In the genomic region with DNA sequence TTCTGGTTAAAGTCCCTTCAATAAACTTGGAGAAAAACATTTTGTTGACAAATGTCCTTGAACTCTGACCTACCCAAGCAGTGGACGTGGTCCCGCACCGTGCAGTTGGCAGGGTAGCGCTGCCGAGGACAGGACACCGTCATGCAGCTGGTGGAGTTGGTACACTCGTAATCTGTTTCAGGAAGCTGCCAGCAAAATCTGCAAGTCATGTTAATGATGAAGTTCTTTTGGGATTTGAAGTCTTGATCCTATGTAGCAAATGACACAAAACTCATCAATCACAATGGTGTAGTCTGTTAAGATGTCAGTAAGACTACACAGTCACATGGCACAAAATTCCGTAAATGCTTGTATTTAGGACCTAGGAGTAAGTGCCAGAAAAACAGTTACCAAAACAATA, we compare ENCODE assay signal across 1 cellular context.
TF ChIP-seq lines count a peak whose summit lies in the region.

No MANE protein-coding gene starts in this region.

TF ChIP-seq in K562, 482 proteins besides CTCF, POLR2A, EP300 and RAD21 (continued from another document and continues in another):
- TF ChIP-seq, protein P1, sequence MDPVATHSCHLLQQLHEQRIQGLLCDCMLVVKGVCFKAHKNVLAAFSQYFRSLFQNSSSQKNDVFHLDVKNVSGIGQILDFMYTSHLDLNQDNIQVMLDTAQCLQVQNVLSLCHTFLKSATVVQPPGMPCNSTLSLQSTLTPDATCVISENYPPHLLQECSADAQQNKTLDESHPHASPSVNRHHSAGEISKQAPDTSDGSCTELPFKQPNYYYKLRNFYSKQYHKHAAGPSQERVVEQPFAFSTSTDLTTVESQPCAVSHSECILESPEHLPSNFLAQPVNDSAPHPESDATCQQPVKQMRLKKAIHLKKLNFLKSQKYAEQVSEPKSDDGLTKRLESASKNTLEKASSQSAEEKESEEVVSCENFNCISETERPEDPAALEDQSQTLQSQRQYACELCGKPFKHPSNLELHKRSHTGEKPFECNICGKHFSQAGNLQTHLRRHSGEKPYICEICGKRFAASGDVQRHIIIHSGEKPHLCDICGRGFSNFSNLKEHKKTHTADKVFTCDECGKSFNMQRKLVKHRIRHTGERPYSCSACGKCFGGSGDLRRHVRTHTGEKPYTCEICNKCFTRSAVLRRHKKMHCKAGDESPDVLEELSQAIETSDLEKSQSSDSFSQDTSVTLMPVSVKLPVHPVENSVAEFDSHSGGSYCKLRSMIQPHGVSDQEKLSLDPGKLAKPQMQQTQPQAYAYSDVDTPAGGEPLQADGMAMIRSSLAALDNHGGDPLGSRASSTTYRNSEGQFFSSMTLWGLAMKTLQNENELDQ (CRISPR knock-in tag; IDR thresholded peaks at IDR 0.05; ENCODE audit: borderline replicate concordance) = no peak
- TF ChIP-seq OTX1 (CRISPR knock-in tag; IDR thresholded peaks at IDR 0.05) (no peak), HNRNPL (IDR thresholded peaks at IDR 0.05; ENCODE audit: low read depth, low read length) (no peak), ZNF384 (IDR thresholded peaks at IDR 0.05; ENCODE audit: low read depth, low read length) (no peak), SMARCC2 (IDR thresholded peaks at IDR 0.05; ENCODE audit: low read depth) (no peak), TARDBP (IDR thresholded peaks at IDR 0.05) (no peak), ZSCAN29 (IDR thresholded peaks at IDR 0.05) (no peak), ZNF184 (CRISPR knock-in tag; IDR thresholded peaks at IDR 0.05) (no peak), DLX4 (CRISPR knock-in tag; IDR thresholded peaks at IDR 0.05) (no peak), HDAC1 (IDR thresholded peaks at IDR 0.05) (no peak), GATAD2A (IDR thresholded peaks at IDR 0.05) (no peak), ZNF311 (CRISPR knock-in tag; IDR thresholded peaks at IDR 0.05) (no peak), SRSF3 (IDR thresholded peaks at IDR 0.05; ENCODE audit: insufficient read depth, low read length) (no peak), MAFK (IDR thresholded peaks at IDR 0.05; ENCODE audit: low read length) (peak; percentile 15; the same call in 1 of the 2 replicates), ZNF76 (CRISPR knock-in tag; IDR thresholded peaks at IDR 0.05; ENCODE audit: borderline replicate concordance) (no peak), NCOA2 (IDR thresholded peaks at IDR 0.05; ENCODE audit: partially characterized antibody in 2 of 2) (no peak), POLR3A (IDR thresholded peaks at IDR 0.05; ENCODE audit: borderline replicate concordance, extremely low read depth, insufficient read depth, insufficient read length) (no peak), RBM15 (IDR thresholded peaks at IDR 0.05; ENCODE audit: insufficient read depth, low read length) (no peak), ZNF280B (CRISPR knock-in tag; IDR thresholded peaks at IDR 0.05) (no peak), HMGXB4 (CRISPR knock-in tag; IDR thresholded peaks at IDR 0.05) (no peak), RCOR1 (IDR thresholded peaks at IDR 0.05; ENCODE audit: borderline replicate concordance in 1 of 2, low read depth in 2 of 2, low read length in 2 of 2) (no peak), CBFA2T2 (conservative IDR thresholded peaks at IDR 0.05) (no peak), ZBTB17 (CRISPR knock-in tag; IDR thresholded peaks at IDR 0.05) (no peak), MTA1 (IDR thresholded peaks at IDR 0.05; ENCODE audit: borderline replicate concordance) (no peak), ETS2 (tag; IDR thresholded peaks at IDR 0.05; ENCODE audit: borderline replicate concordance, poor library complexity, severe bottlenecking) (no peak), C11orf30 (IDR thresholded peaks at IDR 0.05; ENCODE audit: low read depth) (peak; percentile 58), PHF20 (IDR thresholded peaks at IDR 0.05; ENCODE audit: partially characterized antibody) (no peak), PURB (CRISPR knock-in tag; IDR thresholded peaks at IDR 0.05; ENCODE audit: low read depth) (no peak), CCNT2 (IDR thresholded peaks at IDR 0.05; ENCODE audit: borderline replicate concordance, extremely low read depth, insufficient read length, low read depth, low read length) (no peak), HIVEP1 (CRISPR knock-in tag; IDR thresholded peaks at IDR 0.05) (no peak), HNRNPH1 (optimal IDR thresholded peaks at IDR 0.05; ENCODE audit: low read depth, low read length) (no peak), NCOA1 (IDR thresholded peaks at IDR 0.05; ENCODE audit: low read depth) (no peak)
- TF ChIP-seq, protein P2, sequence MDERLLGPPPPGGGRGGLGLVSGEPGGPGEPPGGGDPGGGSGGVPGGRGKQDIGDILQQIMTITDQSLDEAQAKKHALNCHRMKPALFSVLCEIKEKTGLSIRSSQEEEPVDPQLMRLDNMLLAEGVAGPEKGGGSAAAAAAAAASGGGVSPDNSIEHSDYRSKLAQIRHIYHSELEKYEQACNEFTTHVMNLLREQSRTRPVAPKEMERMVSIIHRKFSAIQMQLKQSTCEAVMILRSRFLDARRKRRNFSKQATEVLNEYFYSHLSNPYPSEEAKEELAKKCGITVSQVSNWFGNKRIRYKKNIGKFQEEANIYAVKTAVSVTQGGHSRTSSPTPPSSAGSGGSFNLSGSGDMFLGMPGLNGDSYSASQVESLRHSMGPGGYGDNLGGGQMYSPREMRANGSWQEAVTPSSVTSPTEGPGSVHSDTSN (CRISPR knock-in tag; IDR thresholded peaks at IDR 0.05; ENCODE audit: low read depth) = no peak
- TF ChIP-seq, protein P2 (tag; conservative IDR thresholded peaks at IDR 0.05; ENCODE audit: low read depth) = peak; percentile 52; the same call in 1 of the 2 replicates
- TF ChIP-seq, protein P3, sequence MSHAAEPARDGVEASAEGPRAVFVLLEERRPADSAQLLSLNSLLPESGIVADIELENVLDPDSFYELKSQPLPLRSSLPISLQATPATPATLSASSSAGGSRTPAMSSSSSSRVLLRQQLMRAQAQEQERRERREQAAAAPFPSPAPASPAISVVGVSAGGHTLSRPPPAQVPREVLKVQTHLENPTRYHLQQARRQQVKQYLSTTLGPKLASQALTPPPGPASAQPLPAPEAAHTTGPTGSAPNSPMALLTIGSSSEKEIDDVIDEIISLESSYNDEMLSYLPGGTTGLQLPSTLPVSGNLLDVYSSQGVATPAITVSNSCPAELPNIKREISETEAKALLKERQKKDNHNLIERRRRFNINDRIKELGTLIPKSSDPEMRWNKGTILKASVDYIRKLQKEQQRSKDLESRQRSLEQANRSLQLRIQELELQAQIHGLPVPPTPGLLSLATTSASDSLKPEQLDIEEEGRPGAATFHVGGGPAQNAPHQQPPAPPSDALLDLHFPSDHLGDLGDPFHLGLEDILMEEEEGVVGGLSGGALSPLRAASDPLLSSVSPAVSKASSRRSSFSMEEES (CRISPR knock-in tag; IDR thresholded peaks at IDR 0.05) = no peak
- TF ChIP-seq, protein P4, sequence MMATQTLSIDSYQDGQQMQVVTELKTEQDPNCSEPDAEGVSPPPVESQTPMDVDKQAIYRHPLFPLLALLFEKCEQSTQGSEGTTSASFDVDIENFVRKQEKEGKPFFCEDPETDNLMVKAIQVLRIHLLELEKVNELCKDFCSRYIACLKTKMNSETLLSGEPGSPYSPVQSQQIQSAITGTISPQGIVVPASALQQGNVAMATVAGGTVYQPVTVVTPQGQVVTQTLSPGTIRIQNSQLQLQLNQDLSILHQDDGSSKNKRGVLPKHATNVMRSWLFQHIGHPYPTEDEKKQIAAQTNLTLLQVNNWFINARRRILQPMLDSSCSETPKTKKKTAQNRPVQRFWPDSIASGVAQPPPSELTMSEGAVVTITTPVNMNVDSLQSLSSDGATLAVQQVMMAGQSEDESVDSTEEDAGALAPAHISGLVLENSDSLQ (IDR thresholded peaks at IDR 0.05) = peak; percentile 35; the same call in 1 of the 2 replicates
- TF ChIP-seq, protein P5, sequence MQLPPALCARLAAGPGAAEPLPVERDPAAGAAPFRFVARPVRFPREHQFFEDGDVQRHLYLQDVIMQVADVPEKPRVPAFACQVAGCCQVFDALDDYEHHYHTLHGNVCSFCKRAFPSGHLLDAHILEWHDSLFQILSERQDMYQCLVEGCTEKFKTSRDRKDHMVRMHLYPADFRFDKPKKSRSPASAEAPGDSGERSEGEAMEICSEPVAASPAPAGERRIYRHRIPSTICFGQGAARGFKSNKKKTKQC (CRISPR knock-in tag; IDR thresholded peaks at IDR 0.05) = no peak
- TF ChIP-seq, protein P6, sequence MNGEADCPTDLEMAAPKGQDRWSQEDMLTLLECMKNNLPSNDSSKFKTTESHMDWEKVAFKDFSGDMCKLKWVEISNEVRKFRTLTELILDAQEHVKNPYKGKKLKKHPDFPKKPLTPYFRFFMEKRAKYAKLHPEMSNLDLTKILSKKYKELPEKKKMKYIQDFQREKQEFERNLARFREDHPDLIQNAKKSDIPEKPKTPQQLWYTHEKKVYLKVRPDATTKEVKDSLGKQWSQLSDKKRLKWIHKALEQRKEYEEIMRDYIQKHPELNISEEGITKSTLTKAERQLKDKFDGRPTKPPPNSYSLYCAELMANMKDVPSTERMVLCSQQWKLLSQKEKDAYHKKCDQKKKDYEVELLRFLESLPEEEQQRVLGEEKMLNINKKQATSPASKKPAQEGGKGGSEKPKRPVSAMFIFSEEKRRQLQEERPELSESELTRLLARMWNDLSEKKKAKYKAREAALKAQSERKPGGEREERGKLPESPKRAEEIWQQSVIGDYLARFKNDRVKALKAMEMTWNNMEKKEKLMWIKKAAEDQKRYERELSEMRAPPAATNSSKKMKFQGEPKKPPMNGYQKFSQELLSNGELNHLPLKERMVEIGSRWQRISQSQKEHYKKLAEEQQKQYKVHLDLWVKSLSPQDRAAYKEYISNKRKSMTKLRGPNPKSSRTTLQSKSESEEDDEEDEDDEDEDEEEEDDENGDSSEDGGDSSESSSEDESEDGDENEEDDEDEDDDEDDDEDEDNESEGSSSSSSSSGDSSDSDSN (IDR thresholded peaks at IDR 0.05; ENCODE audit: borderline replicate concordance in 1 of 2, low read depth in 2 of 2, low read length in 2 of 2) = no peak
- TF ChIP-seq, protein P7, sequence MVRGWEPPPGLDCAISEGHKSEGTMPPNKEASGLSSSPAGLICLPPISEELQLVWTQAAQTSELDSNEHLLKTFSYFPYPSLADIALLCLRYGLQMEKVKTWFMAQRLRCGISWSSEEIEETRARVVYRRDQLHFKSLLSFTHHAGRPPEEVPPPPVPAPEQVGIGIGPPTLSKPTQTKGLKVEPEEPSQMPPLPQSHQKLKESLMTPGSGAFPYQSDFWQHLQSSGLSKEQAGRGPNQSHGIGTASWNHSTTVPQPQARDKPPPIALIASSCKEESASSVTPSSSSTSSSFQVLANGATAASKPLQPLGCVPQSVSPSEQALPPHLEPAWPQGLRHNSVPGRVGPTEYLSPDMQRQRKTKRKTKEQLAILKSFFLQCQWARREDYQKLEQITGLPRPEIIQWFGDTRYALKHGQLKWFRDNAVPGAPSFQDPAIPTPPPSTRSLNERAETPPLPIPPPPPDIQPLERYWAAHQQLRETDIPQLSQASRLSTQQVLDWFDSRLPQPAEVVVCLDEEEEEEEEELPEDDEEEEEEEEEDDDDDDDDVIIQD (CRISPR knock-in tag; IDR thresholded peaks at IDR 0.05) = no peak
- TF ChIP-seq, protein P8, sequence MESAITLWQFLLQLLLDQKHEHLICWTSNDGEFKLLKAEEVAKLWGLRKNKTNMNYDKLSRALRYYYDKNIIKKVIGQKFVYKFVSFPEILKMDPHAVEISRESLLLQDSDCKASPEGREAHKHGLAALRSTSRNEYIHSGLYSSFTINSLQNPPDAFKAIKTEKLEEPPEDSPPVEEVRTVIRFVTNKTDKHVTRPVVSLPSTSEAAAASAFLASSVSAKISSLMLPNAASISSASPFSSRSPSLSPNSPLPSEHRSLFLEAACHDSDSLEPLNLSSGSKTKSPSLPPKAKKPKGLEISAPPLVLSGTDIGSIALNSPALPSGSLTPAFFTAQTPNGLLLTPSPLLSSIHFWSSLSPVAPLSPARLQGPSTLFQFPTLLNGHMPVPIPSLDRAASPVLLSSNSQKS (CRISPR knock-in tag; IDR thresholded peaks at IDR 0.05) = no peak
- TF ChIP-seq, protein P9, sequence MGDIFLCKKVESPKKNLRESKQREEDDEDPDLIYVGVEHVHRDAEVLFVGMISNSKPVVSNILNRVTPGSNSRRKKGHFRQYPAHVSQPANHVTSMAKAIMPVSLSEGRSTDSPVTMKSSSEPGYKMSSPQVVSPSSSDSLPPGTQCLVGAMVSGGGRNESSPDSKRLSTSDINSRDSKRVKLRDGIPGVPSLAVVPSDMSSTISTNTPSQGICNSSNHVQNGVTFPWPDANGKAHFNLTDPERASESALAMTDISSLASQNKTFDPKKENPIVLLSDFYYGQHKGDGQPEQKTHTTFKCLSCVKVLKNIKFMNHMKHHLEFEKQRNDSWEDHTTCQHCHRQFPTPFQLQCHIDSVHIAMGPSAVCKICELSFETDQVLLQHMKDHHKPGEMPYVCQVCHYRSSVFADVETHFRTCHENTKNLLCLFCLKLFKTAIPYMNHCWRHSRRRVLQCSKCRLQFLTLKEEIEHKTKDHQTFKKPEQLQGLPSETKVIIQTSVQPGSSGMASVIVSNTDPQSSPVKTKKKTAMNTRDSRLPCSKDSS (IDR thresholded peaks at IDR 0.05; ENCODE audit: low read depth, partially characterized antibody) = no peak
